Comparison of ENCODE assay signal across 10 cellular contexts in the genomic region with DNA sequence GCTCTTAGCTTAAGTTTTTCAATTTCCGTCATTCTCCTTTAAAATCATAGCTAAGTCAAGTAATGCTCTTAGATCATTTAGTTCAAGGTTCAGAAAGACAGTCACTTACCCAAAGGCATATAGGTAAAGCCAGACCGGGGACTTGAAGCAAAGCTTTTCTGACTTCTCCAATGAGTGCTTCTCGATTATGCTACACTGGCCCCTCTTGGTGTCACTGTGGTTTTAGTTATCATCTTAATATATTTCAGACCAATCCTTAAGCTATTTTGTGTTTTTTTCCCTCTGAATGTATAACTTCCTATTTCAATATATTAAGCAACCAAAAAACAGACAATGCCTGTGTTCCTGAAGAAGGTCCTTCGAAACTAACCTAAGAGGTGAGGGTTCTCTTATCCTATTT. TPM values are rescaled to one million over a fixed set of nuclear protein-coding genes. Genes with fewer than 3 reads are reported as not detected.
DNase-seq lines count a peak whose midpoint lies in the region; ATAC-seq and TF ChIP-seq lines count a peak whose summit lies in the region.
"Had no signal": no experiment of that assay in that cellular context is flagged by ENCODE, and none has a peak within 500 bp of the region (broad histone marks: within the 10 kb centered on the region; RNA-seq: fewer than 3 reads in every experiment).

No MANE protein-coding gene starts in this region.

- DNase-seq in stimulated activated naive CD8-positive, alpha-beta T cell treated with anti-CD3 and anti-CD28 coated beads, Interleukin-15, Interleukin-2, amounts not matched to agents 100 U/mL and 50 U/mL, for 24 hours, result no peak
- DNase-seq in SW480 (ENCODE audit: low spot score), result peak; percentile 21
- peak; percentile 54 to 75 for DNase-seq in fibroblast of lung (ENCODE audit: low read depth in 2 of 2)
- DNase-seq: cortex of kidney, NCI-H2081 treated with DMSO at 0.1 percent for 48 hours had no signal

- H3K9me3 ChIP-seq in fibroblast of lung (ENCODE audit: control insufficient read depth, insufficient read depth, low read depth, low read length), result no peaks in the 10 kb centered on the region

- peaks cover 23% of the 10 kb centered on the region for H3K79me2 ChIP-seq in fibroblast of lung (ENCODE audit: control insufficient read depth, insufficient read depth, low read length)

- H3K27ac ChIP-seq in fibroblast of lung (ENCODE audit: insufficient read depth, low read length), result no peak overlapping the region

- no peak for ATAC-seq in stimulated activated naive CD8-positive, alpha-beta T cell treated with anti-CD3 and anti-CD28 coated beads, Interleukin-15, Interleukin-2, amounts not matched to agents 100 U/mL and 50 U/mL, for 24 hours
- ATAC-seq in GM21576 (IDR thresholded peaks at IDR 0.05; ENCODE audit: unreplicated experiment) (no peak), HG03175 (IDR thresholded peaks at IDR 0.05; ENCODE audit: unreplicated experiment) (no peak), GM21526 (IDR thresholded peaks at IDR 0.05; ENCODE audit: low FRiP score, unreplicated experiment) (no peak), GM19035 (IDR thresholded peaks at IDR 0.05; ENCODE audit: unreplicated experiment) (no peak)

- H3K9me3 Mint-ChIP-seq in stimulated activated naive CD8-positive, alpha-beta T cell treated with anti-CD3 and anti-CD28 coated beads, Interleukin-15, Interleukin-2, amounts not matched to agents 100 ng/mL and 50 ng/mL, for 24 hours, result no peaks in the 10 kb centered on the region

- no peak overlapping the region for H2AFZ ChIP-seq in fibroblast of lung (ENCODE audit: low read length)

- peaks cover 5% of the 10 kb centered on the region for H3K4me1 ChIP-seq in fibroblast of lung (ENCODE audit: control insufficient read depth, extremely low read depth, insufficient read depth, low read length)

- no peaks in the 10 kb centered on the region for H3K27me3 ChIP-seq in fibroblast of lung (ENCODE audit: control insufficient read depth, insufficient read depth, low read length)

- peaks cover 75% of the 10 kb centered on the region for H3K4me1 Mint-ChIP-seq in stimulated activated naive CD8-positive, alpha-beta T cell treated with anti-CD3 and anti-CD28 coated beads, Interleukin-15, Interleukin-2, amounts not matched to agents 100 ng/mL and 50 ng/mL, for 24 hours (ENCODE audit: low read depth)

- H3K4me2 ChIP-seq in fibroblast of lung (ENCODE audit: extremely low read depth, insufficient read depth, low read length), result peak overlapping the region; percentile 90

- H3K9ac ChIP-seq in fibroblast of lung (ENCODE audit: insufficient read depth, low read length), result no peak overlapping the region

- H3K36me3 Mint-ChIP-seq in stimulated activated naive CD8-positive, alpha-beta T cell treated with anti-CD3 and anti-CD28 coated beads, Interleukin-15, Interleukin-2, amounts not matched to agents 100 ng/mL and 50 ng/mL, for 24 hours (ENCODE audit: low read depth), result peaks cover 6% of the 10 kb centered on the region

- peak; percentile 27 to 31 for TF ChIP-seq CTCF in fibroblast of lung (conservative IDR thresholded peaks at IDR 0.05 in 1 of 2, IDR thresholded peaks at IDR 0.05 in 1 of 2; ENCODE audit: low read depth in 1 of 2, low read length in 2 of 2)

- H4K20me1 ChIP-seq in fibroblast of lung (ENCODE audit: control insufficient read depth, extremely low read depth, insufficient read depth, low read length), result no peaks in the 10 kb centered on the region

- H3K4me3 Mint-ChIP-seq in stimulated activated naive CD8-positive, alpha-beta T cell treated with anti-CD3 and anti-CD28 coated beads, Interleukin-15, Interleukin-2, amounts not matched to agents 100 ng/mL and 50 ng/mL, for 24 hours, result peak overlapping the region; percentile 17

- peak overlapping the region; percentile 0 to 83 (median 48) for H3K4me3 ChIP-seq in fibroblast of lung (replicated peaks in 1 of 4; ENCODE audit: control extremely low read depth in 1 of 4, insufficient read depth in 1 of 4, low read depth in 3 of 4, low read length in 4 of 4)

- H3K36me3 ChIP-seq in fibroblast of lung (ENCODE audit: control insufficient read depth, insufficient read depth, low read length), result no peaks in the 10 kb centered on the region

- no peak overlapping the region for H3K27ac Mint-ChIP-seq in stimulated activated naive CD8-positive, alpha-beta T cell treated with anti-CD3 and anti-CD28 coated beads, Interleukin-15, Interleukin-2, amounts not matched to agents 100 ng/mL and 50 ng/mL, for 24 hours

- peaks cover 60% of the 10 kb centered on the region for H3K27me3 Mint-ChIP-seq in stimulated activated naive CD8-positive, alpha-beta T cell treated with anti-CD3 and anti-CD28 coated beads, Interleukin-15, Interleukin-2, amounts not matched to agents 100 ng/mL and 50 ng/mL, for 24 hours

RNA-seq across cellular contexts. Expression of gene PRDM1, which starts 3.8 kb away (rescaled TPM):
- total RNA-seq in fibroblast of lung, result 2.3 and 5.4 TPM in 2 replicates
- polyA plus RNA-seq in fibroblast of lung, result 2.8 TPM in 2 replicates
- polyA plus RNA-seq in fibroblast of lung (2012), result 1.9 and 2.1 TPM in 2 replicates
- polyA minus RNA-seq in fibroblast of lung (ENCODE audit: low replicate concordance), result 5.4 and 9.6 TPM in 2 replicates
